1 cellular context compared by ENCODE assay signal in genomic region chr6:148392611-148393160, GRCh38.
TF ChIP-seq lines count a peak whose summit lies in the region.

No MANE protein-coding gene starts in this region.

TF ChIP-seq in GM23338, 12 proteins besides CTCF, POLR2A, EP300 and RAD21:
- no peak for TF ChIP-seq ZNF462 (CRISPR knock-in tag; IDR thresholded peaks at IDR 0.05)
- no peak for TF ChIP-seq EZH2 (IDR thresholded peaks at IDR 0.05; ENCODE audit: low read depth, unreplicated experiment)
- no peak for TF ChIP-seq POLR2AphosphoS5 (IDR thresholded peaks at IDR 0.05; ENCODE audit: low read depth)
